ENCODE assay signal across 8 cellular contexts in genomic region chrX:46575586-46575985, GRCh38. TPM values are rescaled to one million over a fixed set of nuclear protein-coding genes. Genes with fewer than 3 reads are reported as not detected.
DNase-seq lines count a peak whose midpoint lies in the region; ATAC-seq and TF ChIP-seq lines count a peak whose summit lies in the region.

No MANE protein-coding gene starts in this region.

- H3K36me3 ChIP-seq in SJCRH30 = no peaks in the 10 kb centered on the region

- no peak for DNase-seq in SJCRH30
- no peak for DNase-seq in fibroblast of pulmonary artery (ENCODE audit: low read depth)
- DNase-seq in retinal pigment epithelial cell (ENCODE audit: low read depth) = no peak
- DNase-seq in 8988T = no peak
- DNase-seq in NCI-H2196 (lab: John Stamatoyannopoulos, UW; ENCODE audit: unreplicated experiment) = no peak

- peak overlapping the region; percentile 72 for H3K4me3 ChIP-seq in GM12875 (ENCODE audit: low read depth, low read length)
- peak overlapping the region; percentile 24; the same call in 1 of the 2 replicates for H3K4me3 ChIP-seq in SJCRH30
- peak overlapping the region; percentile 58 for H3K4me3 ChIP-seq in fibroblast of pulmonary artery (replicated peaks; ENCODE audit: low read depth, low read length)
- peak overlapping the region; percentile 21 for H3K4me3 ChIP-seq in retinal pigment epithelial cell (ENCODE audit: low read length)

- no peaks in the 10 kb centered on the region for H3K4me1 ChIP-seq in SJCRH30

- no peaks in the 10 kb centered on the region for H3K9me3 ChIP-seq in SJCRH30 (replicated peaks)

- ATAC-seq in HG02610 (IDR thresholded peaks at IDR 0.05; ENCODE audit: unreplicated experiment) (no peak), HG03097 (IDR thresholded peaks at IDR 0.05; ENCODE audit: low FRiP score, unreplicated experiment) (no peak)

- TF ChIP-seq CTCF in GM12875 (IDR thresholded peaks at IDR 0.05; ENCODE audit: borderline replicate concordance, insufficient read depth, low read depth, low read length) (no peak), fibroblast of pulmonary artery (IDR thresholded peaks at IDR 0.05; ENCODE audit: low read length, missing control alignments) (no peak), retinal pigment epithelial cell (conservative IDR thresholded peaks at IDR 0.05; ENCODE audit: low read depth, low read length) (no peak)

- H3K27ac ChIP-seq in SJCRH30 = no peak overlapping the region

- H3K27me3 ChIP-seq in SJCRH30 = no peaks in the 10 kb centered on the region

RNA-seq across cellular contexts. Expression of gene CHST7, which starts 2.0 kb away (rescaled TPM):
- 3.4 and 3.6 TPM in 2 replicates for total RNA-seq in SJCRH30 (2014; rRNA removed; shearing (Covaris generic))

RNA-seq across cellular contexts. Expression of gene ZNF674, which starts 30.4 kb away (rescaled TPM):
- total RNA-seq in SJCRH30 (2014; rRNA removed; shearing (Covaris generic)) = 1.7 and 3.3 TPM in 2 replicates

Comparison
In these comparisons a context has a peak if more than half of its experiments do, and no peak if none do; other contexts are left out.
1. H3K4me3 ChIP-seq: peak in every context shown above with its lines; median percentile 72 in GM12875; 58 in fibroblast of pulmonary artery; 24 in SJCRH30; 21 in retinal pigment epithelial cell.